Comparison of ENCODE assay signal across 9 cellular contexts in genomic region chr16:56603589-56603988, GRCh38. TPM values are rescaled to one million over a fixed set of nuclear protein-coding genes. Genes with fewer than 3 reads are reported as not detected.
A peak's percentile ranks its signal among the peaks of the same experiment; 100 is the strongest.
DNase-seq lines count a peak whose midpoint lies in the region; TF ChIP-seq lines count a peak whose summit lies in the region.
"Had no signal": no experiment of that assay in that cellular context is flagged by ENCODE, and none has a peak within 500 bp of the region (broad histone marks: within the 10 kb centered on the region; RNA-seq: fewer than 3 reads in every experiment).

No MANE protein-coding gene starts in this region.

- H3K4me1 Mint-ChIP-seq in endothelial cell (ENCODE audit: unreplicated experiment) (peaks cover 19% of the 10 kb centered on the region), nephron progenitor cell (peaks cover 32% of the 10 kb centered on the region)

- peaks cover 3% of the 10 kb centered on the region for H3K27me3 ChIP-seq in effector memory CD4-positive, alpha-beta T cell (replicated peaks; ENCODE audit: control insufficient read depth, insufficient read depth, low read length, poor library complexity, severe bottlenecking)
- no peaks in the 10 kb centered on the region for H3K27me3 ChIP-seq in sigmoid colon

- 21 to 52% methylated on average over 4 of the region's 4 CpGs for WGBS in sigmoid colon, 2 donors

- intact Hi-C loops in sigmoid colon (cut with DNase I), result loop anchor here (5.0 to 10.0 kb wide), 3 partner anchors 99 to 331 kb away; partner anchors contain the start of genes AMFR and HERPUD1

- no peaks in the 10 kb centered on the region for H3K36me3 ChIP-seq in effector memory CD4-positive, alpha-beta T cell (ENCODE audit: control insufficient read depth, insufficient read depth, low read length)
- no peaks in the 10 kb centered on the region for H3K36me3 ChIP-seq in sigmoid colon

- H3K9me3 ChIP-seq in effector memory CD4-positive, alpha-beta T cell (ENCODE audit: control insufficient read depth, low read length), result no peaks in the 10 kb centered on the region
- no peaks in the 10 kb centered on the region for H3K9me3 ChIP-seq in sigmoid colon

- no peak for TF ChIP-seq POLR2A in sigmoid colon (IDR thresholded peaks at IDR 0.05)

- TF ChIP-seq CTCF in endothelial cell (IDR thresholded peaks at IDR 0.05; ENCODE audit: unreplicated experiment) (no peak), nephron progenitor cell (IDR thresholded peaks at IDR 0.05) (peak; percentile 32), sigmoid colon (IDR thresholded peaks at IDR 0.05) (no peak)

- H3K4me1 ChIP-seq in effector memory CD4-positive, alpha-beta T cell (ENCODE audit: control insufficient read depth, insufficient read depth, low read length, poor library complexity, severe bottlenecking), result peaks cover 17% of the 10 kb centered on the region
- peaks cover 0 to 29% (median 24%) of the 10 kb centered on the region in 4 donors for H3K4me1 ChIP-seq in sigmoid colon

- no peak overlapping the region for H3K4me3 ChIP-seq in effector memory CD4-positive, alpha-beta T cell (ENCODE audit: insufficient read depth, low read depth, low read length, poor library complexity, severe bottlenecking)
- no peak overlapping the region for H3K4me3 ChIP-seq in sigmoid colon

- H3K36me3 Mint-ChIP-seq in endothelial cell (ENCODE audit: low read depth, unreplicated experiment) (no peaks in the 10 kb centered on the region), nephron progenitor cell (ENCODE audit: low read depth) (no peaks in the 10 kb centered on the region)
- H3K36me3 Mint-ChIP-seq: activated naive CD4-positive, alpha-beta T cell treated with anti-CD3 and anti-CD28 coated beads, Interleukin-2, amount 50 U/mL, for 24 hours had no signal

- DNase-seq in stimulated activated CD4-positive, alpha-beta T cell treated with anti-CD3 and anti-CD28 coated beads, Interleukin-15, amount 100 ng/mL, for 24 hours, result peak; percentile 30
- DNase-seq in stimulated activated CD4-positive, alpha-beta T cell treated with anti-CD3 and anti-CD28 coated beads, Interleukin-12 subunit alpha, Interleukin-12 subunit beta, amount 100 ng/mL, for 4 hours, result no peak
- DNase-seq in NCI-H2227 (lab: John Stamatoyannopoulos, UW; ENCODE audit: unreplicated experiment), result peak; percentile 46
- DNase-seq in endothelial cell (ENCODE audit: low spot score), result peak; percentile 40
- no peak for DNase-seq in nephron progenitor cell
- DNase-seq in effector memory CD4-positive, alpha-beta T cell, result no peak
- DNase-seq in central memory CD4-positive, alpha-beta T cell, result no peak
- no peak for DNase-seq in sigmoid colon

- H3K27me3 Mint-ChIP-seq in endothelial cell (ENCODE audit: unreplicated experiment) (peaks cover 20% of the 10 kb centered on the region), nephron progenitor cell (ENCODE audit: low read depth, poor library complexity) (peaks cover 60% of the 10 kb centered on the region)
- H3K27me3 Mint-ChIP-seq: activated naive CD4-positive, alpha-beta T cell treated with anti-CD3 and anti-CD28 coated beads, Interleukin-2, amount 50 U/mL, for 24 hours had no signal

- H3K4me3 Mint-ChIP-seq in endothelial cell (ENCODE audit: unreplicated experiment), result no peak overlapping the region
- no peak overlapping the region for H3K4me3 Mint-ChIP-seq in nephron progenitor cell
- H3K4me3 Mint-ChIP-seq: activated naive CD4-positive, alpha-beta T cell treated with anti-CD3 and anti-CD28 coated beads, Interleukin-2, amount 50 U/mL, for 24 hours had no signal

- no peak overlapping the region for H3K27ac ChIP-seq in effector memory CD4-positive, alpha-beta T cell (ENCODE audit: insufficient read depth, low read length, poor library complexity, severe bottlenecking)
- H3K27ac ChIP-seq in sigmoid colon, result no peak overlapping the region

- H3K9me3 Mint-ChIP-seq in endothelial cell (ENCODE audit: unreplicated experiment) (no peaks in the 10 kb centered on the region), nephron progenitor cell (no peaks in the 10 kb centered on the region)
- H3K9me3 Mint-ChIP-seq: activated naive CD4-positive, alpha-beta T cell treated with anti-CD3 and anti-CD28 coated beads, Interleukin-2, amount 50 U/mL, for 24 hours had no signal

- TF ChIP-seq EP300 in sigmoid colon (IDR thresholded peaks at IDR 0.05), result no peak

- H3K27ac Mint-ChIP-seq in endothelial cell (ENCODE audit: unreplicated experiment) (no peak overlapping the region), nephron progenitor cell (no peak overlapping the region)
- H3K27ac Mint-ChIP-seq: activated naive CD4-positive, alpha-beta T cell treated with anti-CD3 and anti-CD28 coated beads, Interleukin-2, amount 50 U/mL, for 24 hours had no signal

RNA-seq across cellular contexts. Expression of gene MT2A, which starts 4.8 kb away (rescaled TPM):
- 2.4 TPM for total RNA-seq in endothelial cell (ENCODE audit: unreplicated experiment)
- 100 to 1,000 TPM in 2 of 4 donors, 10 to 100 TPM in 2; 37.5 to 161 (median 96.0) TPM for total RNA-seq in sigmoid colon
- polyA plus RNA-seq in sigmoid colon, result 100 to 1,000 TPM; 320 to 968 (median 400) TPM

RNA-seq across cellular contexts. Expression of gene MT3, which starts 14.3 kb away (rescaled TPM):
- total RNA-seq in endothelial cell (ENCODE audit: unreplicated experiment), result not detected
- total RNA-seq in sigmoid colon, result 1 to 10 TPM in 2 of 4 donors, not detected in 2; 4.3 to 9.6 TPM
- polyA plus RNA-seq in sigmoid colon, result 1 to 10 TPM; 3.5 to 6.0 (median 4.0) TPM

RNA-seq across cellular contexts. Expression of gene MT1E, which starts 22.0 kb away (rescaled TPM):
- total RNA-seq in endothelial cell (ENCODE audit: unreplicated experiment), result not detected
- 100 to 1,000 TPM in 2 of 4 donors, 10 to 100 TPM in 2; 96.9 to 295 (median 136) TPM for total RNA-seq in sigmoid colon
- 100 to 1,000 TPM in 2 of 3 donors, 10 to 100 TPM in 1; 82.0 to 813 (median 358) TPM for polyA plus RNA-seq in sigmoid colon

RNA-seq across cellular contexts. Expression of gene MT1M, which starts 28.9 kb away (rescaled TPM):
- total RNA-seq in endothelial cell (ENCODE audit: unreplicated experiment), result not detected
- 10 to 100 TPM in 2 of 4 donors, 1 to 10 TPM in 2; 3.9 to 40.7 (median 11.0) TPM for total RNA-seq in sigmoid colon
- polyA plus RNA-seq in sigmoid colon, result 100 to 1,000 TPM in 1 of 3 donors, 10 to 100 TPM in 2; 12.5 to 106 (median 43.7) TPM

RNA-seq across cellular contexts. Expression of gene MT1A, which starts 34.9 kb away (rescaled TPM):
- not detected for total RNA-seq in endothelial cell (ENCODE audit: unreplicated experiment)
- 10 to 100 TPM in 2 of 4 donors, not detected in 2; 30.3 to 34.1 TPM for total RNA-seq in sigmoid colon
- polyA plus RNA-seq in sigmoid colon, result 10 to 100 TPM; 13.9 to 63.4 (median 29.4) TPM

Comparison
In these comparisons a context has a peak if more than half of its experiments do, and no peak if none do; other contexts are left out.
1. DNase-seq: peak in stimulated activated CD4-positive, alpha-beta T cell treated with anti-CD3 and anti-CD28 coated beads, Interleukin-15, amount 100 ng/mL, for 24 hours (single experiment), NCI-H2227 (single experiment) and endothelial cell (single experiment); none in stimulated activated CD4-positive, alpha-beta T cell treated with anti-CD3 and anti-CD28 coated beads, Interleukin-12 subunit alpha, Interleukin-12 subunit beta, amount 100 ng/mL, for 4 hours (single experiment), nephron progenitor cell (single experiment), effector memory CD4-positive, alpha-beta T cell (0 of 3), central memory CD4-positive, alpha-beta T cell (single experiment) and sigmoid colon (single experiment).
2. RNA of gene MT2A, which starts 4.8 kb away (total RNA-seq): 37.5 to 161 TPM in sigmoid colon; 2.4 TPM in endothelial cell (single experiment); every median in the first group is over 10 times any median in the second.
3. RNA of gene MT1E, which starts 22.0 kb away (total RNA-seq): 96.9 to 295 TPM in sigmoid colon; not detected in endothelial cell (single experiment); every median in the first group is over 10 times any median in the second.